ENCODE assay signal across 29 cellular contexts in genomic region chr17:57001541-57001940, GRCh38. TPM values are rescaled to one million over a fixed set of nuclear protein-coding genes. Genes with fewer than 3 reads are reported as not detected.
DNase-seq lines count a peak whose midpoint lies in the region; ATAC-seq and TF ChIP-seq lines count a peak whose summit lies in the region.
"Had no signal": no experiment of that assay in that cellular context is flagged by ENCODE, and none has a peak within 500 bp of the region (broad histone marks: within the 10 kb centered on the region; RNA-seq: fewer than 3 reads in every experiment).

No MANE protein-coding gene starts in this region.

- H3K27ac ChIP-seq in BLaER1 (peak overlapping the region; percentile 90), H9 (ENCODE audit: insufficient read length, low read depth, low read length) (no peak overlapping the region)
- H3K27ac ChIP-seq: C4-2B, esophagus squamous epithelium, SK-N-MC, upper lobe of left lung had no signal

- H4K91ac ChIP-seq in H9 (ENCODE audit: insufficient read length, low read depth, low read length), result no peak overlapping the region

- H4K5ac ChIP-seq in H9 (ENCODE audit: insufficient read length, low read depth, low read length), result no peak overlapping the region

- H3K14ac ChIP-seq in H9 (ENCODE audit: insufficient read depth, low read length), result no peak overlapping the region

- H2BK20ac ChIP-seq in H9 (ENCODE audit: low read depth, low read length, poor library complexity, severe bottlenecking), result no peak overlapping the region

- H3K4ac ChIP-seq in H9 (ENCODE audit: low read depth, low read length), result no peak overlapping the region

- H3K79me2 ChIP-seq in H9 (ENCODE audit: insufficient read depth, low read length), result no peaks in the 10 kb centered on the region

- H3K4me1 ChIP-seq in BLaER1 (peaks cover 62% of the 10 kb centered on the region), H9 (ENCODE audit: insufficient read depth, low read length) (no peaks in the 10 kb centered on the region)
- H3K4me1 ChIP-seq: upper lobe of left lung had no signal

- H3K9ac ChIP-seq in BLaER1, result peak overlapping the region; percentile 52; the same call in 1 of the 2 replicates
- no peak overlapping the region for H3K9ac ChIP-seq in H9 (ENCODE audit: extremely low read depth, insufficient read length, low read length)

- H3K27ac Mint-ChIP-seq in H9, result no peak overlapping the region; a peak in 1 of 7 replicates
- H3K27ac Mint-ChIP-seq: activated T-cell treated with anti-CD3 and anti-CD28 coated beads, Interleukin-2, amount 50 U/mL, for 24 hours; dendritic cell treated with granulocyte-macrophage colony-stimulating factor and Interleukin-4, amounts not matched to agents 40 ng/mL and 50 ng/mL, for 4 days; T-helper 17 cell had no signal

- H3K9me3 Mint-ChIP-seq in H9, result no peaks in the 10 kb centered on the region
- H3K9me3 Mint-ChIP-seq: activated T-cell treated with anti-CD3 and anti-CD28 coated beads, Interleukin-2, amount 50 U/mL, for 24 hours; dendritic cell treated with granulocyte-macrophage colony-stimulating factor and Interleukin-4, amounts not matched to agents 40 ng/mL and 50 ng/mL, for 4 days had no signal

- H3K23me2 ChIP-seq in H9 (ENCODE audit: insufficient read length, low read depth, low read length, poor library complexity, severe bottlenecking), result no peaks in the 10 kb centered on the region

- H3K18ac ChIP-seq in H9 (ENCODE audit: insufficient read length, low read depth, low read length), result no peak overlapping the region

- H2BK12ac ChIP-seq in H9 (ENCODE audit: insufficient read length, low read depth, low read length), result no peak overlapping the region

- H3K27me3 ChIP-seq in BLaER1 (no peaks in the 10 kb centered on the region), H9 (ENCODE audit: insufficient read depth, low read length) (no peaks in the 10 kb centered on the region)
- H3K27me3 ChIP-seq: esophagus squamous epithelium, upper lobe of left lung had no signal

- H3K4me3 Mint-ChIP-seq in H9, result no peak overlapping the region
- H3K4me3 Mint-ChIP-seq: activated T-cell treated with anti-CD3 and anti-CD28 coated beads, Interleukin-2, amount 50 U/mL, for 24 hours; dendritic cell treated with granulocyte-macrophage colony-stimulating factor and Interleukin-4, amounts not matched to agents 40 ng/mL and 50 ng/mL, for 4 days; T-helper 17 cell had no signal

- H3K56ac ChIP-seq in H9 (ENCODE audit: insufficient read length, low read depth, low read length), result no peak overlapping the region

- peak; percentile 45; the same call in 2 of the 3 replicates for TF ChIP-seq CTCF in H9 (conservative IDR thresholded peaks at IDR 0.05)

- intact Hi-C loops in left colon (cut with DNase I, micrococcal nuclease), result loop anchor here in 1 of 2 donors (10.0 kb wide), 1 partner anchor 113 kb away; no protein-coding TSS in a partner anchor

- no peaks in the 10 kb centered on the region for H3K9me3 ChIP-seq in BLaER1
- H3K9me3 ChIP-seq in H9 (ENCODE audit: control insufficient read depth, low read depth, low read length), result no peaks in the 10 kb centered on the region
- H3K9me3 ChIP-seq: esophagus squamous epithelium, upper lobe of left lung had no signal

- DNase-seq in H9 (no peak), SK-N-DZ (ENCODE audit: low spot score) (peak; percentile 51), left colon (no peak), T-helper 1 cell (no peak)
- DNase-seq: activated CD4-positive, alpha-beta T cell treated with anti-CD3 and anti-CD28 coated beads for 4 hours; activated gamma-delta T cell; activated T-cell treated with anti-CD3 and anti-CD28 coated beads, Interleukin-2, amount 50 U/mL, for 24 hours; caudate nucleus; EL; esophagus squamous epithelium; foreskin melanocyte; KBM-7; left cardiac atrium; MM.1S; NCI-H1436; NCI-H226; NCI-H69; posterior cingulate gyrus; right cardiac atrium; stimulated activated CD4-positive, alpha-beta T cell treated with anti-CD3 and anti-CD28 coated beads, Interleukin-2, amount 100 ng/mL, for 48 hours; substantia nigra; T-helper 17 cell; upper lobe of left lung had no signal

- no peak overlapping the region for H2AK5ac ChIP-seq in H9 (ENCODE audit: insufficient read length, low read length)

- no peak overlapping the region for H3K23ac ChIP-seq in H9 (ENCODE audit: insufficient read length, low read depth, low read length)

- no peaks in the 10 kb centered on the region for H3K79me1 ChIP-seq in H9 (ENCODE audit: insufficient read depth, low read depth, low read length, poor library complexity, severe bottlenecking)

- no peak overlapping the region for H2BK15ac ChIP-seq in H9 (ENCODE audit: low read depth, low read length)

- no peaks in the 10 kb centered on the region; a peak in 2 of 4 replicates for H3K4me1 Mint-ChIP-seq in H9
- H3K4me1 Mint-ChIP-seq: T-helper 17 cell had no signal

- H2AFZ ChIP-seq in H9 (ENCODE audit: low read length), result no peak overlapping the region

- H2BK5ac ChIP-seq in H9 (ENCODE audit: insufficient read length, low read length), result no peak overlapping the region

- H4K20me1 ChIP-seq in BLaER1 (no peaks in the 10 kb centered on the region), H9 (ENCODE audit: control insufficient read depth, insufficient read depth, insufficient read length) (no peaks in the 10 kb centered on the region)

- H3K4me2 ChIP-seq in BLaER1 (peak overlapping the region; percentile 82), H9 (ENCODE audit: insufficient read depth, insufficient read length, low read length) (no peak overlapping the region)

- H3K27me3 Mint-ChIP-seq in H9 (ENCODE audit: low read depth), result no peaks in the 10 kb centered on the region; the same call in 1 of the 2 replicates
- H3K27me3 Mint-ChIP-seq: activated T-cell treated with anti-CD3 and anti-CD28 coated beads, Interleukin-2, amount 50 U/mL, for 24 hours; dendritic cell treated with granulocyte-macrophage colony-stimulating factor and Interleukin-4, amounts not matched to agents 40 ng/mL and 50 ng/mL, for 4 days; T-helper 17 cell had no signal

- H3K4me3 ChIP-seq in BLaER1, result no peak overlapping the region
- H3K4me3 ChIP-seq: esophagus squamous epithelium, SK-N-MC, upper lobe of left lung had no signal

- H3K36me3 Mint-ChIP-seq in H9 (ENCODE audit: insufficient read depth in 1 of 3, low read depth in 3 of 3), result peaks cover 14 to 22% (median 15%) of the 10 kb centered on the region in 3 experiments; a peak in 5 of 7 replicates

- no peak overlapping the region for H2BK120ac ChIP-seq in H9 (ENCODE audit: low read depth, low read length, poor library complexity, severe bottlenecking)

- H3K36me3 ChIP-seq in BLaER1, result peaks cover 66% of the 10 kb centered on the region

- ATAC-seq in left colon (peak; percentile 22), GM18502 (IDR thresholded peaks at IDR 0.05; ENCODE audit: poor library complexity, unreplicated experiment) (no peak)
- ATAC-seq in activated CD4-positive, CD25-positive, alpha-beta regulatory T cell treated with anti-CD3 and anti-CD28 coated beads, Interleukin-2, amount 50 U/mL, for 24 hours, result no peak
- ATAC-seq: left cardiac atrium, right cardiac atrium, T-helper 17 cell had no signal

- no CpG with 5 or more reads among the region's 7 CpGs for WGBS in H9 (ENCODE audit: extremely low coverage, insufficient read length, low lambda C conversion rate)

- no peak overlapping the region for H3T11ph ChIP-seq in H9 (ENCODE audit: low read length)

- no peak overlapping the region for H4K8ac ChIP-seq in H9 (replicated peaks; ENCODE audit: insufficient read length, low read depth, low read length)

RNA-seq across cellular contexts. Expression of gene SCPEP1, which starts 23.6 kb away (rescaled TPM):
- 27.1 and 29.6 TPM in 2 replicates for total RNA-seq in H9 (2021)
- 22.5 and 27.0 TPM in 2 replicates for polyA plus RNA-seq in SK-N-DZ (2014; cell fraction: cytosol; rRNA removed)
- polyA plus RNA-seq in SK-N-DZ (2014; cell fraction: nucleus; rRNA removed), result 14.8 and 23.2 TPM in 2 replicates
- 10 to 100 TPM; 15.3 to 30.9 TPM for total RNA-seq in left colon

RNA-seq across cellular contexts. Expression of gene COIL, which starts 40.7 kb away (rescaled TPM):
- total RNA-seq in H9 (2021), result 21.5 and 22.2 TPM in 2 replicates
- polyA plus RNA-seq in SK-N-DZ (2014; cell fraction: cytosol; rRNA removed), result 27.2 and 31.9 TPM in 2 replicates
- polyA plus RNA-seq in SK-N-DZ (2014; cell fraction: nucleus; rRNA removed), result 27.8 and 28.0 TPM in 2 replicates
- 10 to 100 TPM; 11.6 to 12.5 TPM for total RNA-seq in left colon
